Comparison of ENCODE assay signal across 9 cellular contexts in genomic region chr19:518292-519231, GRCh38. TPM values are rescaled to one million over a fixed set of nuclear protein-coding genes. Genes with fewer than 3 reads are reported as not detected.
DNase-seq lines count a peak whose midpoint lies in the region; ATAC-seq and TF ChIP-seq lines count a peak whose summit lies in the region.
"Had no signal": no experiment of that assay in that cellular context is flagged by ENCODE, and none has a peak within 500 bp of the region (broad histone marks: within the 10 kb centered on the region; RNA-seq: fewer than 3 reads in every experiment).

No MANE protein-coding gene starts in this region.

- H3K9ac ChIP-seq in SK-N-MC (ENCODE audit: insufficient read length) = no peak overlapping the region

- no peak for TF ChIP-seq CTCF in WERI-Rb-1 (IDR thresholded peaks at IDR 0.05; ENCODE audit: low read depth, low read length)

- no peak overlapping the region for H3K4me3 ChIP-seq in SK-N-MC
- no peak overlapping the region for H3K4me3 ChIP-seq in WERI-Rb-1 (ENCODE audit: low read depth, low read length)
- H3K4me3 ChIP-seq: skin epidermis had no signal

- H3K36me3 ChIP-seq in SK-N-MC (ENCODE audit: insufficient read depth, low read length) (no peaks in the 10 kb centered on the region; the same call in 1 of the 2 replicates), WERI-Rb-1 (no peaks in the 10 kb centered on the region; the same call in 1 of the 2 replicates)

- H3K27ac ChIP-seq in SK-N-MC (peak overlapping the region; percentile 80), WERI-Rb-1 (no peak overlapping the region)

- H3K9me3 ChIP-seq in SK-N-MC (ENCODE audit: low read depth, low read length) (no peaks in the 10 kb centered on the region), WERI-Rb-1 (ENCODE audit: severe bottlenecking) (peaks cover 21% of the 10 kb centered on the region)

- ATAC-seq in left colon = peak; percentile 81
- no peak for ATAC-seq in GM21528 (IDR thresholded peaks at IDR 0.05; ENCODE audit: low FRiP score, unreplicated experiment)

- no peaks in the 10 kb centered on the region for H3K27me3 ChIP-seq in WERI-Rb-1 (ENCODE audit: insufficient read depth, low read depth, severe bottlenecking)

- DNase-seq in SK-N-MC (ENCODE audit: low read depth, low spot score) (peak; percentile 78), left colon (peak in 1 of 2 donors; percentile 63), globus pallidus (ENCODE audit: low spot score) (no peak), WERI-Rb-1 (no peak), NCI-H1694 (lab: John Stamatoyannopoulos, UW) (no peak)
- DNase-seq in activated gamma-delta T cell treated with anti-CD3 and anti-CD28 coated beads, Interleukin-2, amount 50 U/mL, for 16 hours (ENCODE audit: low read depth) = peak; percentile 44
- DNase-seq in stimulated activated CD8-positive, alpha-beta memory T cell treated with anti-CD3 and anti-CD28 coated beads, Interleukin-15, amount 100 ng/mL, for 48 hours (ENCODE audit: low read depth in 2 of 2) = peak; percentile 51

- intact Hi-C loops in left colon (cut with DNase I, micrococcal nuclease) = no loop called here

RNA-seq across cellular contexts. Expression of gene TPGS1, which starts 11.3 kb away (rescaled TPM):
- 10 to 100 TPM; 17.4 to 19.9 TPM for total RNA-seq in left colon

RNA-seq across cellular contexts. Expression of gene CDC34, which starts 13.0 kb away (rescaled TPM):
- total RNA-seq in left colon = 10 to 100 TPM; 62.4 to 67.6 TPM

RNA-seq across cellular contexts. Expression of gene MADCAM1, which starts 22.3 kb away (rescaled TPM):
- 1 to 10 TPM; 3.1 to 5.9 TPM for total RNA-seq in left colon

RNA-seq across cellular contexts. Expression of gene GZMM, which starts 25.3 kb away (rescaled TPM):
- under 1 TPM in 1 of 2 donors, not detected in 1; 0.67 TPM for total RNA-seq in left colon

RNA-seq across cellular contexts. Expression of gene BSG, which starts 53.8 kb away (rescaled TPM):
- total RNA-seq in left colon = 1,000 to 10,000 TPM in 1 of 2 donors, 100 to 1,000 TPM in 1; 751 to 1,370 TPM

Comparison
In these comparisons a context has a peak if more than half of its experiments do, and no peak if none do; other contexts are left out.
1. DNase-seq: peak in SK-N-MC (single experiment), activated gamma-delta T cell treated with anti-CD3 and anti-CD28 coated beads, Interleukin-2, amount 50 U/mL, for 16 hours (single experiment) and stimulated activated CD8-positive, alpha-beta memory T cell treated with anti-CD3 and anti-CD28 coated beads, Interleukin-15, amount 100 ng/mL, for 48 hours (2 of 2); none in globus pallidus (single experiment), WERI-Rb-1 (single experiment) and NCI-H1694 (single experiment).